Comparison of ENCODE assay signal across 29 cellular contexts in the genomic region with DNA sequence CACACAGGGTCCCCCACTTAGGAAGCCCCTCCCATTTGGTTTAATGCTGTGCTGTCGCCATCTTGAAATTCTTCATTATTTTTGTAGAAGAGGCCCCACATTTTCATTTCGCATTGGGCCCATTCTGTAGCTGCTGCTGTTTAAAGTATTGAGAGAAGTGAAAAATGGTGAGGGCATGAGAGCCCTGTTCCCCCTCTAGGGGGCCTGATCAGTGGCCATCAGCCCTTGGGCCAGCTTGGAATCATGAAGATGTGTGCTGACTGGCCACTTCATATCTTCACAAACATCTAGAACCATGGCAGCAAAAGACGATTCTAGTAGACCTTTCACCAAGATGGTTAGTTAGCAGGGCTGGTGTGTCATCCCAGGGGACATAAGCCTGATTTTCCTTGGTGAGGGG. TPM values are rescaled to one million over a fixed set of nuclear protein-coding genes. Genes with fewer than 3 reads are reported as not detected.
A peak's percentile ranks its signal among the peaks of the same experiment; 100 is the strongest.
DNase-seq lines count a peak whose midpoint lies in the region; ATAC-seq, FAIRE-seq and TF ChIP-seq lines count a peak whose summit lies in the region.
"Had no signal": no experiment of that assay in that cellular context is flagged by ENCODE, and none has a peak within 500 bp of the region (broad histone marks: within the 10 kb centered on the region; RNA-seq: fewer than 3 reads in every experiment).

No MANE protein-coding gene starts in this region.

- H3F3A ChIP-seq in SK-N-SH (replicated peaks; ENCODE audit: insufficient read depth): no peaks in the 10 kb centered on the region

- no peaks in the 10 kb centered on the region; the same call in 1 of the 2 replicates for H3K79me2 ChIP-seq in SK-N-SH (ENCODE audit: insufficient read depth)

- H3K9ac ChIP-seq in SK-N-SH: no peak overlapping the region

- peaks cover 38% of the 10 kb centered on the region for H3K36me3 Mint-ChIP-seq in activated T-helper 2 cell treated with anti-CD3 and anti-CD28 coated beads, Interferon-gamma antibody, Interleukin-2, Interleukin-4, amounts not matched to agents 10 μg/mL and 5 μg/mL and 100 μg/mL, durations not matched to agents 14 hours and 24 hours and 36 hours (ENCODE audit: low read depth)

- H4K20me1 ChIP-seq in SK-N-SH (ENCODE audit: insufficient read depth): no peaks in the 10 kb centered on the region

- ATAC-seq in SK-N-SH treated with all-trans-retinoic acid at 6 μM for 48 hours: no peak
- ATAC-seq in stimulated activated naive CD8-positive, alpha-beta T cell treated with anti-CD3 and anti-CD28 coated beads, Interleukin-15, Interleukin-2, amounts not matched to agents 100 U/mL and 50 U/mL, for 24 hours: no peak
- ATAC-seq: effector memory CD8-positive, alpha-beta T cell had no signal

- H3K9me3 Mint-ChIP-seq in activated T-helper 2 cell treated with anti-CD3 and anti-CD28 coated beads, Interferon-gamma antibody, Interleukin-2, Interleukin-4, amounts not matched to agents 10 μg/mL and 5 μg/mL and 100 μg/mL, durations not matched to agents 14 hours and 24 hours and 36 hours: no peaks in the 10 kb centered on the region
- H3K9me3 Mint-ChIP-seq: effector memory CD8-positive, alpha-beta T cell; immature natural killer cell had no signal

- H3K36me3 ChIP-seq in SK-N-SH (replicated peaks in 1 of 2; ENCODE audit: control insufficient read depth in 1 of 2, insufficient read depth in 2 of 2, low read length in 1 of 2) (no peaks in the 10 kb centered on the region), prostate gland (no peaks in the 10 kb centered on the region)
- H3K36me3 ChIP-seq: ovary, suprapubic skin had no signal

- no peak for TF ChIP-seq RAD21 in SK-N-SH (IDR thresholded peaks at IDR 0.05; ENCODE audit: low read length)

- H3K4me3 ChIP-seq in SK-N-SH (ENCODE audit: low read depth in 2 of 2, low read length in 1 of 2): no peak overlapping the region
- no peak overlapping the region for H3K4me3 ChIP-seq in HFF-Myc (replicated peaks; ENCODE audit: low read depth, low read length)
- H3K4me3 ChIP-seq in prostate gland: no peak overlapping the region
- H3K4me3 ChIP-seq: ovary, PC-9, skin epidermis, suprapubic skin had no signal

- no peak overlapping the region for H3K27ac ChIP-seq in SK-N-SH (ENCODE audit: low read depth in 2 of 2, low read length in 1 of 2)
- H3K27ac ChIP-seq in prostate gland: peak overlapping the region; percentile 97 to 98
- H3K27ac ChIP-seq: PC-9, suprapubic skin had no signal

- TF ChIP-seq EP300 in SK-N-SH (IDR thresholded peaks at IDR 0.05; ENCODE audit: borderline replicate concordance in 1 of 2, low read depth in 1 of 2, low read length in 1 of 2): no peak

- peak overlapping the region; percentile 22 for H3K27ac Mint-ChIP-seq in activated T-helper 2 cell treated with anti-CD3 and anti-CD28 coated beads, Interferon-gamma antibody, Interleukin-2, Interleukin-4, amounts not matched to agents 10 μg/mL and 5 μg/mL and 100 μg/mL, durations not matched to agents 14 hours and 24 hours and 36 hours

- H3K27me3 ChIP-seq in SK-N-SH (ENCODE audit: insufficient read depth): no peaks in the 10 kb centered on the region
- no peaks in the 10 kb centered on the region for H3K27me3 ChIP-seq in prostate gland (replicated peaks; ENCODE audit: insufficient read depth)
- H3K27me3 ChIP-seq: ovary, suprapubic skin had no signal

- 72% methylated on average over 3 of the region's 3 CpGs for WGBS in SK-N-SH (ENCODE audit: low lambda C conversion rate)
- WGBS in prostate gland: 82% methylated on average over 3 of the region's 3 CpGs

- intact Hi-C loops in activated T-helper 2 cell treated with anti-CD3 and anti-CD28 coated beads, Interferon-gamma antibody, Interleukin-2, Interleukin-4, amounts not matched to agents 10 μg/mL and 5 μg/mL and 100 μg/mL, durations not matched to agents 14 hours and 24 hours and 36 hours (cut with micrococcal nuclease): no loop called here
- intact Hi-C loops in prostate gland (cut with DNase I): loop anchor here (10.0 kb wide), 1 partner anchor 220 kb away; no protein-coding TSS in a partner anchor

- FAIRE-seq in GM12891 (lab: Jason Lieb, UNC): no peak
- FAIRE-seq: GM18507, H54 had no signal

- POLR2A ChIA-PET in SK-N-SH (lab: Yijun Ruan, JAX): no interaction called here

- TF ChIP-seq CTCF in SK-N-SH (IDR thresholded peaks at IDR 0.05) (no peak), HFF-Myc (IDR thresholded peaks at IDR 0.05; ENCODE audit: low read depth, low read length, missing control alignments) (peak; percentile 22), prostate gland (IDR thresholded peaks at IDR 0.05) (no peak)

- no peaks in the 10 kb centered on the region for H3K9me3 ChIP-seq in SK-N-SH
- no peaks in the 10 kb centered on the region for H3K9me3 ChIP-seq in prostate gland
- H3K9me3 ChIP-seq: ovary, suprapubic skin had no signal

- peak; percentile 24 for DNase-seq in SK-N-SH
- no peak for DNase-seq in HFF-Myc (ENCODE audit: extremely low read depth, low read depth)
- DNase-seq in activated T-helper 2 cell treated with anti-CD3 and anti-CD28 coated beads, Interferon-gamma antibody, Interleukin-2, Interleukin-4, amounts not matched to agents 10 μg/mL and 5 μg/mL and 100 μg/mL, durations not matched to agents 14 hours and 24 hours and 36 hours (ENCODE audit: low spot score): no peak
- no peak for DNase-seq in prostate gland (ENCODE audit: low spot score)
- DNase-seq in stimulated activated naive CD8-positive, alpha-beta T cell treated with anti-CD3 and anti-CD28 coated beads, Interleukin-15, Interleukin-2, amounts not matched to agents 100 U/mL and 50 U/mL, for 24 hours: no peak
- no peak for DNase-seq in HUDEP-2 (lab: John Stamatoyannopoulos, UW; ENCODE audit: unreplicated experiment in 76 of 76)
- no peak for DNase-seq in GM12891 (ENCODE audit: insufficient read length, low spot score)
- DNase-seq: activated CD8-positive, alpha-beta memory T cell treated with anti-CD3 and anti-CD28 coated beads, Interleukin-2, amount 50 U/mL, for 48 hours; activated gamma-delta T cell treated with Interleukin-2 at 50 U/mL for 16 hours; aorta; cerebellar nuclear complex; effector memory CD8-positive, alpha-beta T cell; immature natural killer cell; Kasumi-1; NCI-H1105; NCI-H2081 treated with DMSO at 0.1 percent for 48 hours; NCI-H524; ovary; PC-9; stimulated activated CD4-positive, alpha-beta T cell treated with anti-CD3 and anti-CD28 coated beads, Interleukin-4, amount 100 ng/mL, for 4 hours; T1000 had no signal

- CTCF ChIA-PET in SK-N-SH (lab: Yijun Ruan, JAX): no interaction called here

- no peak overlapping the region for H3K4me3 Mint-ChIP-seq in activated T-helper 2 cell treated with anti-CD3 and anti-CD28 coated beads, Interferon-gamma antibody, Interleukin-2, Interleukin-4, amounts not matched to agents 10 μg/mL and 5 μg/mL and 100 μg/mL, durations not matched to agents 14 hours and 24 hours and 36 hours (ENCODE audit: low read depth)
- H3K4me3 Mint-ChIP-seq: effector memory CD8-positive, alpha-beta T cell had no signal

- peaks cover 4 to 15% of the 10 kb centered on the region in 2 experiments; a peak in 1 of 4 replicates for H3K4me1 ChIP-seq in SK-N-SH (ENCODE audit: control insufficient read depth in 1 of 2, insufficient read depth in 2 of 2, low read depth in 1 of 2, low read length in 1 of 2)
- peaks cover 21% of the 10 kb centered on the region for H3K4me1 ChIP-seq in prostate gland (replicated peaks)

- TF ChIP-seq POLR2A in prostate gland (IDR thresholded peaks at IDR 0.05) (no peak), GM12891 (IDR thresholded peaks at IDR 0.05; ENCODE audit: low read depth, low read length) (no peak)

- no peaks in the 10 kb centered on the region for H3K9me2 ChIP-seq in SK-N-SH

- peaks cover 49% of the 10 kb centered on the region for H3K4me1 Mint-ChIP-seq in activated T-helper 2 cell treated with anti-CD3 and anti-CD28 coated beads, Interferon-gamma antibody, Interleukin-2, Interleukin-4, amounts not matched to agents 10 μg/mL and 5 μg/mL and 100 μg/mL, durations not matched to agents 14 hours and 24 hours and 36 hours (ENCODE audit: low read depth)

- H3K27me3 Mint-ChIP-seq in activated T-helper 2 cell treated with anti-CD3 and anti-CD28 coated beads, Interferon-gamma antibody, Interleukin-2, Interleukin-4, amounts not matched to agents 10 μg/mL and 5 μg/mL and 100 μg/mL, durations not matched to agents 14 hours and 24 hours and 36 hours (ENCODE audit: low read depth): no peaks in the 10 kb centered on the region
- H3K27me3 Mint-ChIP-seq: effector memory CD8-positive, alpha-beta T cell had no signal

- H3K4me2 ChIP-seq in SK-N-SH: no peak overlapping the region
- H3K4me2 ChIP-seq: PC-9 had no signal

- no peak overlapping the region for H2AFZ ChIP-seq in SK-N-SH (ENCODE audit: low read depth)
- H2AFZ ChIP-seq: PC-9 had no signal

TF ChIP-seq in SK-N-SH, 30 proteins besides CTCF, POLR2A, EP300 and RAD21 (continues in another document):
- no peak for TF ChIP-seq FOXM1 (IDR thresholded peaks at IDR 0.05; ENCODE audit: low read depth)

TF ChIP-seq in SK-N-SH treated with all-trans-retinoic acid at 6 μM for 48 hours, 23 proteins besides CTCF, POLR2A, EP300 and RAD21 (continues in another document):
- TF ChIP-seq ESRRG (CRISPR knock-in tag; IDR thresholded peaks at IDR 0.05) (no peak), ZNF70 (CRISPR knock-in tag; IDR thresholded peaks at IDR 0.05) (no peak)

TF ChIP-seq in GM12891, 5 proteins besides CTCF, POLR2A, EP300 and RAD21 (continues in another document):
- TF ChIP-seq POU2F2 (IDR thresholded peaks at IDR 0.05; ENCODE audit: low read depth, low read length): no peak

RNA-seq across cellular contexts. Expression of a gene that starts 3.3 kb away (rescaled TPM):
- polyA plus RNA-seq in SK-N-SH (2012; rRNA removed): 5.8 and 7.4 TPM in 2 replicates
- polyA plus RNA-seq in SK-N-SH (2012; cell fraction: cytosol; rRNA removed): 6.0 and 6.3 TPM in 2 replicates
- 6.4 and 8.3 TPM in 2 replicates for polyA plus RNA-seq in SK-N-SH (2012; cell fraction: nucleus; rRNA removed)
- 17.7 and 19.4 TPM in 2 replicates for total RNA-seq in activated T-helper 2 cell treated with anti-CD3 and anti-CD28 coated beads, Interferon-gamma antibody, Interleukin-2, Interleukin-4, amounts not matched to agents 10 μg/mL and 5 μg/mL and 100 μg/mL, durations not matched to agents 14 hours and 24 hours and 36 hours
- 10 to 100 TPM; 33.0 to 38.3 TPM for total RNA-seq in prostate gland
- 12.7 TPM for polyA plus RNA-seq in GM12891 (2012; ENCODE audit: low read depth, missing spikeins)

RNA-seq across cellular contexts. Expression of a gene that starts 26.8 kb away (rescaled TPM):
- 119 and 143 TPM in 2 replicates for polyA plus RNA-seq in SK-N-SH (2012; rRNA removed)
- 157 and 182 TPM in 2 replicates for polyA plus RNA-seq in SK-N-SH (2012; cell fraction: cytosol; rRNA removed)
- 47.6 and 61.5 TPM in 2 replicates for polyA plus RNA-seq in SK-N-SH (2012; cell fraction: nucleus; rRNA removed)
- 45.2 and 48.1 TPM in 2 replicates for total RNA-seq in activated T-helper 2 cell treated with anti-CD3 and anti-CD28 coated beads, Interferon-gamma antibody, Interleukin-2, Interleukin-4, amounts not matched to agents 10 μg/mL and 5 μg/mL and 100 μg/mL, durations not matched to agents 14 hours and 24 hours and 36 hours
- 100 to 1,000 TPM; 262 to 348 TPM for total RNA-seq in prostate gland
- polyA plus RNA-seq in GM12891 (2012; ENCODE audit: low read depth, missing spikeins): 49.6 TPM

RNA-seq across cellular contexts. Expression of a gene that starts 43.2 kb away (rescaled TPM):
- polyA plus RNA-seq in SK-N-SH (2012; rRNA removed): not detected in 2 replicates
- not detected in 2 replicates for polyA plus RNA-seq in SK-N-SH (2012; cell fraction: cytosol; rRNA removed)
- not detected in 2 replicates for polyA plus RNA-seq in SK-N-SH (2012; cell fraction: nucleus; rRNA removed)
- not detected in 2 replicates for total RNA-seq in activated T-helper 2 cell treated with anti-CD3 and anti-CD28 coated beads, Interferon-gamma antibody, Interleukin-2, Interleukin-4, amounts not matched to agents 10 μg/mL and 5 μg/mL and 100 μg/mL, durations not matched to agents 14 hours and 24 hours and 36 hours
- total RNA-seq in prostate gland: not detected
- not detected for polyA plus RNA-seq in GM12891 (2012; ENCODE audit: low read depth, missing spikeins)
- total RNA-seq: aorta, fibroblast of lung, lower leg skin, ovary, PC-9, suprapubic skin had no signal
- polyA plus RNA-seq: aorta, BJ, fibroblast of lung, immature natural killer cell, ovary had no signal

Comparison
In these comparisons a context has a peak if more than half of its experiments do, and no peak if none do; other contexts are left out.
1. H3K27ac ChIP-seq: peak in prostate gland (2 of 2); none in SK-N-SH (0 of 2).